Comparison of ENCODE assay signal across 27 cellular contexts in the genomic region with DNA sequence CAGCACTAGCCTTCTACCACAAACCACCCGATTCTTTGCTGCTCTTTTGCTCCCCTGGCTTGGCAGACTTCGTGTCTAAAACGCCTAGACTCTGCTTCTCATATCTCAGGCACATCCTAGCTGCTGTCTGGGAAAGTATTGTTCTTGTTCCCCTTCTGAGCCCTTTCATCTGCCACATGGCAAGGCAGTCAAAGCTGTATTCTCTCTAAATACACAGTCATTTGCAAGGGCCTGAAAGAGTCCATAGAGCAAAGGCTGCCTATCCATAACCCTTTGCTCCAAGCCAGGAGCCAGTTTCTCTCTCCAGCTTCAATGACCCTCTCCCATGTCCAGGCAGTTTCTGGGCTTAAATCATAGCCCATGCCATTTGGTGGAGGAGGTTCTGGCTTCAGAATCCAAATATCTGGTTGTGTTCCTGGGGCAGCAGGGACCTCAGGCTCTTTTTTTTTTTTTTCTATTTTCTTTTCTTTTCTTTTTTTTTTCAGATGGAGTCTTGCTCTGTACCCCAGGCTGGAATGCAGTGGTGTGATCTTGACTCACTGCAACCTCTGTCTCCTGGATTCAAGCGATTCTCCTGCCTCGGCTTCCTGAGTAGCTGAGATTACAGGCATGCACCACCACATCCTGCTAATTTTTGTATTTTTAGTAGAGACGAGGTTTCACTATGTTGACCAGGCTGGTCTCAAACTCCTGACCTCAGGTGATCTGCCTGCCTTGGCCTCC. TPM values are rescaled to one million over a fixed set of nuclear protein-coding genes. Genes with fewer than 3 reads are reported as not detected.
A peak's percentile ranks its signal among the peaks of the same experiment; 100 is the strongest.
DNase-seq lines count a peak whose midpoint lies in the region; ATAC-seq, FAIRE-seq and TF ChIP-seq lines count a peak whose summit lies in the region.
"Had no signal": no experiment of that assay in that cellular context is flagged by ENCODE, and none has a peak within 500 bp of the region (broad histone marks: within the 10 kb centered on the region; RNA-seq: fewer than 3 reads in every experiment).

No MANE protein-coding gene starts in this region.

- DNase-seq in GM23338 (ENCODE audit: low spot score) (no peak), K562 (ENCODE audit: extremely low read depth in 1 of 4, low spot score in 3 of 4) (no peak), medulla oblongata (ENCODE audit: extremely low spot score) (peak; percentile 55), smooth muscle cell (lab: John Stamatoyannopoulos, UW; ENCODE audit: unreplicated experiment) (no peak), COLO829 (ENCODE audit: low spot score) (no peak)
- no peak for DNase-seq in activated CD4-positive, alpha-beta T cell treated with anti-CD3 and anti-CD28 coated beads, Interleukin-2, amount 50 U/mL, for 4 hours
- DNase-seq: activated CD8-positive, alpha-beta T cell treated with anti-CD3 and anti-CD28 coated beads, Interleukin-2, amount 10 ng/mL, durations not matched to agents 7 days and 5 days; activated gamma-delta T cell treated with Interleukin-2 at 50 U/mL for 16 hours; activated T-cell treated with anti-CD3 and anti-CD28 coated beads, Interleukin-2, amount 50 U/mL, for 1 hour; COR-L47; cortex of kidney; DMS79 treated with DMSO at 0.1 percent for 48 hours; GOT3; MG63; NCI-H1436; NCI-H524 treated with DMSO at 0.1 percent for 48 hours; small intestine; stimulated activated CD4-positive, alpha-beta T cell treated with anti-CD3 and anti-CD28 coated beads, Interleukin-2, amount 100 ng/mL, for 48 hours; stimulated activated naive CD4-positive, alpha-beta T cell; T-helper 9 cell had no signal

- ATAC-seq in GM23338 (no peak), K562 (no peak; the same call in 2 of the 3 replicates), GM19397 (IDR thresholded peaks at IDR 0.05; ENCODE audit: unreplicated experiment) (no peak), HG02678 (IDR thresholded peaks at IDR 0.05; ENCODE audit: unreplicated experiment) (no peak)
- ATAC-seq: activated CD8-positive, alpha-beta T cell treated with anti-CD3 and anti-CD28 coated beads, Interleukin-2, amount 10 ng/mL, durations not matched to agents 7 days and 5 days; left lobe of liver had no signal

- no peaks in the 10 kb centered on the region for H3K9me3 Mint-ChIP-seq in GM23338

- H3K4me1 ChIP-seq in GM23338 (ENCODE audit: insufficient read depth) (no peaks in the 10 kb centered on the region), K562 (replicated peaks in 1 of 2; ENCODE audit: control insufficient read depth in 2 of 2, insufficient read depth in 2 of 2, low read length in 2 of 2) (no peaks in the 10 kb centered on the region; a peak in 1 of 5 replicates), smooth muscle cell (ENCODE audit: low read depth) (peaks cover under 1% of the 10 kb centered on the region)

- H4K20me1 ChIP-seq in GM23338 (replicated peaks; ENCODE audit: insufficient read depth) (no peaks in the 10 kb centered on the region), K562 (replicated peaks; ENCODE audit: control insufficient read depth, insufficient read depth, low read length) (no peaks in the 10 kb centered on the region), smooth muscle cell (ENCODE audit: low read depth) (no peaks in the 10 kb centered on the region)

- H3K9me2 ChIP-seq in GM23338 (ENCODE audit: insufficient read depth): no peaks in the 10 kb centered on the region

- in situ Hi-C loops in K562 (cut with MboI): no loop called here

- no peak for TF ChIP-seq POLR2A in K562 (conservative IDR thresholded peaks at IDR 0.05)

- no peak for TF ChIP-seq RAD21 in K562 (CRISPR knock-in tag; conservative IDR thresholded peaks at IDR 0.05 in 1 of 2, IDR thresholded peaks at IDR 0.05 in 1 of 2)

- no peak overlapping the region for H3K4me3 Mint-ChIP-seq in GM23338
- H3K4me3 Mint-ChIP-seq: activated CD8-positive, alpha-beta T cell treated with anti-CD3 and anti-CD28 coated beads, Interleukin-2, amount 10 ng/mL, durations not matched to agents 7 days and 5 days had no signal

- H3K4me2 ChIP-seq in GM23338: no peak overlapping the region
- H3K4me2 ChIP-seq in K562 (ENCODE audit: insufficient read depth, low read length): no peak overlapping the region
- no peak overlapping the region for H3K4me2 ChIP-seq in smooth muscle cell

- TF ChIP-seq CTCF in GM23338 (conservative IDR thresholded peaks at IDR 0.05; ENCODE audit: low read depth in 2 of 2) (no peak), K562 (IDR thresholded peaks at IDR 0.05 in 2 of 3, conservative IDR thresholded peaks at IDR 0.05 in 1 of 3; ENCODE audit: insufficient read depth in 2 of 3, low read depth in 1 of 3, low read length in 3 of 3) (no peak), smooth muscle cell (IDR thresholded peaks at IDR 0.05; ENCODE audit: borderline replicate concordance, insufficient read depth, poor library complexity, severe bottlenecking) (no peak)

- FAIRE-seq in K562 (lab: Jason Lieb, UNC): no peak
- FAIRE-seq: bronchial epithelial cell, endometrium, small intestine had no signal

- H3K4me3 ChIP-seq in GM23338 (no peak overlapping the region), K562 (no peak overlapping the region), smooth muscle cell (no peak overlapping the region)
- H3K4me3 ChIP-seq: MG63 had no signal

- WGBS in K562 (ENCODE audit: insufficient coverage, low coverage, missing lambda C conversion rate): 4% methylated on average over 6 of the region's 6 CpGs
- WGBS in smooth muscle cell (ENCODE audit: low lambda C conversion rate): 59% methylated on average over 6 of the region's 6 CpGs

- no peaks in the 10 kb centered on the region for H3K9me1 ChIP-seq in K562 (ENCODE audit: control insufficient read depth, insufficient read depth, low read length)

- peaks cover 9% of the 10 kb centered on the region for H3K27me3 Mint-ChIP-seq in GM23338 (ENCODE audit: insufficient read depth, low read depth, poor library complexity)

- intact Hi-C loops in K562 (cut with micrococcal nuclease): no loop called here

- POLR2A ChIA-PET in K562 (lab: Yijun Ruan, JAX): interaction anchor here (0.6 to 1.2 kb wide), 2 partner anchors 8 to 10 kb away, joined by 3 to 4 read pairs; no protein-coding TSS in a partner anchor

- CTCF ChIA-PET in K562 (lab: Yijun Ruan, JAX; ENCODE audit: low intra/inter-chr PET ratio): no interaction called here

- H3K27me3 ChIP-seq in GM23338 (ENCODE audit: insufficient read depth) (no peaks in the 10 kb centered on the region), K562 (ENCODE audit: control insufficient read depth in 2 of 2, insufficient read depth in 2 of 2, low read length in 2 of 2) (peaks cover 0 to 4% of the 10 kb centered on the region in 2 experiments; a peak in 2 of 5 replicates), smooth muscle cell (ENCODE audit: low read depth) (no peaks in the 10 kb centered on the region)
- H3K27me3 ChIP-seq: MG63, neutrophil had no signal

- BruUV-seq in K562 (replicated peaks; lab: Mats Ljungman, UMichigan): no TSS peak

- H3K36me3 Mint-ChIP-seq in GM23338 (ENCODE audit: low read depth): no peaks in the 10 kb centered on the region

- H3K9me3 ChIP-seq in K562 (replicated peaks; ENCODE audit: control insufficient read depth, insufficient read depth, low read depth, low read length) (no peaks in the 10 kb centered on the region), smooth muscle cell (replicated peaks; ENCODE audit: low read depth) (no peaks in the 10 kb centered on the region)
- H3K9me3 ChIP-seq: MG63, neutrophil had no signal

- H3K9ac ChIP-seq in K562 (ENCODE audit: insufficient read depth in 1 of 2, low read depth in 2 of 2, low read length in 2 of 2): no peak overlapping the region
- no peak overlapping the region for H3K9ac ChIP-seq in smooth muscle cell (ENCODE audit: low read depth)

- H3K27ac Mint-ChIP-seq in GM23338: no peak overlapping the region
- H3K27ac Mint-ChIP-seq: activated CD8-positive, alpha-beta T cell treated with anti-CD3 and anti-CD28 coated beads, Interleukin-2, amount 10 ng/mL, durations not matched to agents 7 days and 5 days had no signal

- H3K36me3 ChIP-seq in GM23338 (ENCODE audit: insufficient read depth) (no peaks in the 10 kb centered on the region), K562 (ENCODE audit: control insufficient read depth, insufficient read depth, low read length) (no peaks in the 10 kb centered on the region), smooth muscle cell (ENCODE audit: low read depth) (no peaks in the 10 kb centered on the region)
- H3K36me3 ChIP-seq: MG63, neutrophil had no signal

- H3F3A ChIP-seq in GM23338 (replicated peaks; ENCODE audit: low read depth): 0 out of 2 replicates have a peak, but pooled peaks cover 1% of the 10 kb centered on the region
- peaks cover 8% of the 10 kb centered on the region for H3F3A ChIP-seq in smooth muscle cell (ENCODE audit: low read depth)

- H3K27ac ChIP-seq in GM23338 (ENCODE audit: low read depth) (no peak overlapping the region), K562 (ENCODE audit: extremely low read depth, low read depth, low read length) (no peak overlapping the region), smooth muscle cell (ENCODE audit: low read depth) (no peak overlapping the region)
- H3K27ac ChIP-seq: HL-60, neutrophil had no signal

- H3K4me1 Mint-ChIP-seq in GM23338: peaks cover 5% of the 10 kb centered on the region

- H2AFZ ChIP-seq in GM23338: peak overlapping the region; percentile 69; the same call in 1 of the 2 replicates
- 0 out of 2 replicates have a peak overlapping the region, but pooled peaks have one; percentile 7 for H2AFZ ChIP-seq in K562 (ENCODE audit: low read depth, low read length)
- peak overlapping the region; percentile 24 for H2AFZ ChIP-seq in smooth muscle cell (ENCODE audit: low read depth)

- H3K79me2 ChIP-seq in GM23338 (replicated peaks; ENCODE audit: insufficient read depth) (no peaks in the 10 kb centered on the region), K562 (ENCODE audit: control insufficient read depth, insufficient read depth, low read length) (no peaks in the 10 kb centered on the region), smooth muscle cell (ENCODE audit: low read depth) (no peaks in the 10 kb centered on the region)

- no peak for TF ChIP-seq EP300 in K562 (IDR thresholded peaks at IDR 0.05; ENCODE audit: low read length)

RNA-seq across cellular contexts. Expression of gene CDC25A, which starts 52.3 kb away (rescaled TPM):
- 126 and 131 TPM in 2 replicates for total RNA-seq in GM23338 (2014; rRNA removed; shearing (Covaris generic))
- polyA plus RNA-seq in GM23338 (2016; fragmentation: Nextera tagmentation; extraction: Ambion mirVana) (15.2 and 17.7 TPM in 2 replicates), K562 (2011; rRNA removed) (27.0 and 35.8 TPM in 2 replicates), K562 (2014; fragmentation: Illumina TruSeq; extraction: Trizol) (46.5 and 56.2 TPM in 2 replicates), K562 (2014; fragmentation: Nextera tagmentation; extraction: Ambion mirVana) (1 to 10 TPM; 3.4 to 5.0 TPM), K562 (2014; rRNA removed) (30.3 and 34.7 TPM in 2 replicates), smooth muscle cell (4.2 and 4.7 TPM in 2 replicates)
- total RNA-seq in K562 (2011; cell fraction: chromatin; rRNA removed; ENCODE audit: low replicate concordance): 39.9 and 44.1 TPM in 2 replicates
- 24.7 and 27.9 TPM in 2 replicates for total RNA-seq in K562 (2011; cell fraction: nucleolus; rRNA removed)
- 21.5 and 23.1 TPM in 2 replicates for total RNA-seq in K562 (2011; cell fraction: nucleoplasm; rRNA removed)
- total RNA-seq in K562 (2014; rRNA removed) (53.9 and 61.3 TPM in 2 replicates), K562 (2014; rRNA removed; fragmentation: Illumina TruSeq; extraction: Trizol) (52.2 and 53.9 TPM in 2 replicates), K562 (2015; rRNA removed; fragmentation: Illumina TruSeq; extraction: Trizol) (45.6 and 51.8 TPM in 2 replicates), K562 (2021) (52.0 and 59.2 TPM in 2 replicates), smooth muscle cell (2.5 and 4.9 TPM in 2 replicates)
- 19.2 and 35.0 TPM in 2 replicates for polyA plus RNA-seq in K562 (2011; cell fraction: cytosol; rRNA removed)
- polyA plus RNA-seq in K562 (2011; cell fraction: nucleus; rRNA removed): 14.7 and 15.2 TPM in 2 replicates
- polyA plus RNA-seq in K562 (2012): 19.6 and 29.2 TPM in 2 replicates
- 42.7 and 45.9 TPM in 2 replicates for polyA minus RNA-seq in K562 (2011; rRNA and poly(A)+ RNA removed)
- polyA minus RNA-seq in K562 (2011; cell fraction: cytosol; rRNA and poly(A)+ RNA removed): 30.5 and 32.1 TPM in 2 replicates
- 15.9 and 16.6 TPM in 2 replicates for polyA minus RNA-seq in K562 (2011; cell fraction: nucleus; rRNA and poly(A)+ RNA removed)

Comparison
In these comparisons a context has a peak if more than half of its experiments do, and no peak if none do; other contexts are left out.
1. H2AFZ ChIP-seq: peak in every context shown above with its lines; median percentile 69 in GM23338; 24 in smooth muscle cell; 7 in K562.